15 cellular contexts compared by ENCODE assay signal in genomic region chr3:13114811-13115615, GRCh38. TPM values are rescaled to one million over a fixed set of nuclear protein-coding genes. Genes with fewer than 3 reads are reported as not detected.
DNase-seq lines count a peak whose midpoint lies in the region; ATAC-seq and TF ChIP-seq lines count a peak whose summit lies in the region.
"Had no signal": no experiment of that assay in that cellular context is flagged by ENCODE, and none has a peak within 500 bp of the region (broad histone marks: within the 10 kb centered on the region; RNA-seq: fewer than 3 reads in every experiment).

No MANE protein-coding gene starts in this region.

- DNase-seq in left ventricle myocardium inferior = peak; percentile 5
- DNase-seq in right atrium auricular region (ENCODE audit: low spot score) = no peak
- peak in 6 of 7 donors; percentile 37 to 67 (median 57) for DNase-seq in adrenal gland
- DNase-seq in mucosa of descending colon = peak in 2 of 3 donors; percentile 17 to 46
- DNase-seq in HCEC 1CT = no peak
- no peak for DNase-seq in NCI-H146 treated with DMSO at 0.1 percent for 48 hours (lab: John Stamatoyannopoulos, UW; ENCODE audit: unreplicated experiment)
- DNase-seq: activated naive CD8-positive, alpha-beta T cell treated with anti-CD3 and anti-CD28 coated beads for 36 hours; cortex of kidney; DMS79 treated with DMSO at 0.1 percent for 48 hours; NCI-H1092 treated with DMSO at 0.1 percent for 48 hours; NCI-H2081; T1000 had no signal

- intact Hi-C loops in left ventricle myocardium inferior (cut with micrococcal nuclease) (no loop called here), adrenal gland (cut with DNase I) (no loop called here), mucosa of descending colon (cut with DNase I, micrococcal nuclease) (no loop called here)

- no peak for TF ChIP-seq CTCF in left ventricle myocardium inferior (IDR thresholded peaks at IDR 0.05; ENCODE audit: borderline replicate concordance)
- no peak for TF ChIP-seq CTCF in right atrium auricular region (IDR thresholded peaks at IDR 0.05)
- no peak for TF ChIP-seq CTCF in adrenal gland (IDR thresholded peaks at IDR 0.05)
- no peak for TF ChIP-seq CTCF in mucosa of descending colon (IDR thresholded peaks at IDR 0.05)

- H3K27ac ChIP-seq in left ventricle myocardium inferior (replicated peaks) (no peak overlapping the region), right atrium auricular region (no peak overlapping the region), adrenal gland (peak overlapping the region in 1 of 5 donors; percentile 25)
- H3K27ac ChIP-seq: RWPE1, suprapubic skin had no signal

- H3K4me3 ChIP-seq in left ventricle myocardium inferior (no peak overlapping the region), right atrium auricular region (no peak overlapping the region), adrenal gland (no peak overlapping the region), mucosa of descending colon (no peak overlapping the region)
- H3K4me3 ChIP-seq: suprapubic skin had no signal

- H3K9me3 ChIP-seq in left ventricle myocardium inferior (replicated peaks) = no peaks in the 10 kb centered on the region
- no peaks in the 10 kb centered on the region for H3K9me3 ChIP-seq in right atrium auricular region
- no peaks in the 10 kb centered on the region for H3K9me3 ChIP-seq in adrenal gland (replicated peaks in 1 of 3)
- no peaks in the 10 kb centered on the region for H3K9me3 ChIP-seq in mucosa of descending colon
- H3K9me3 ChIP-seq: suprapubic skin had no signal

- TF ChIP-seq POLR2A in adrenal gland (IDR thresholded peaks at IDR 0.05) = no peak

- WGBS in adrenal gland, 4 donors = 53 to 70% (median 65%) methylated on average over 15 to 16 of the region's 16 CpGs

- H3K27me3 ChIP-seq in left ventricle myocardium inferior (ENCODE audit: low read depth) (peaks cover 38% of the 10 kb centered on the region), right atrium auricular region (no peaks in the 10 kb centered on the region), adrenal gland (no peaks in the 10 kb centered on the region)

- H3K4me1 ChIP-seq in left ventricle myocardium inferior (peaks cover 18% of the 10 kb centered on the region), right atrium auricular region (peaks cover 0 to 9% of the 10 kb centered on the region in 2 donors), adrenal gland (replicated peaks in 1 of 2) (no peaks in the 10 kb centered on the region), mucosa of descending colon (ENCODE audit: low read depth) (peaks cover 13% of the 10 kb centered on the region)

- no peaks in the 10 kb centered on the region for H3K36me3 ChIP-seq in left ventricle myocardium inferior
- no peaks in the 10 kb centered on the region for H3K36me3 ChIP-seq in right atrium auricular region
- H3K36me3 ChIP-seq in adrenal gland (replicated peaks in 1 of 2) = no peaks in the 10 kb centered on the region
- no peaks in the 10 kb centered on the region for H3K36me3 ChIP-seq in mucosa of descending colon (ENCODE audit: low read depth)
- H3K36me3 ChIP-seq: suprapubic skin had no signal

- ATAC-seq in mucosa of descending colon (no peak), GM21528 (IDR thresholded peaks at IDR 0.05; ENCODE audit: low FRiP score, unreplicated experiment) (no peak)

RNA-seq across cellular contexts. Expression of gene IQSEC1, which starts 41.8 kb away (rescaled TPM):
- total RNA-seq in left ventricle myocardium inferior (78.6 TPM), right atrium auricular region (10 to 100 TPM; 57.5 to 63.9 TPM), adrenal gland (100 to 1,000 TPM in 4 of 8 donors, 10 to 100 TPM in 4; 72.5 to 133 (median 107) TPM), mucosa of descending colon (10 to 100 TPM; 19.8 to 42.2 (median 21.9) TPM)
- polyA plus RNA-seq in adrenal gland = 10 to 100 TPM; 24.4 to 51.6 (median 35.4) TPM

Comparison
In these comparisons a context has a peak if more than half of its experiments do, and no peak if none do; other contexts are left out.
1. DNase-seq: peak in left ventricle myocardium inferior (single experiment), adrenal gland (6 of 7) and mucosa of descending colon (2 of 3); none in right atrium auricular region (single experiment), HCEC 1CT (single experiment) and NCI-H146 treated with DMSO at 0.1 percent for 48 hours (single experiment).